Comparison of ENCODE assay signal across 11 cellular contexts in genomic region chr12:62720661-62721330, GRCh38.
DNase-seq lines count a peak whose midpoint lies in the region; TF ChIP-seq lines count a peak whose summit lies in the region.
"Had no signal": no experiment of that assay in that cellular context is flagged by ENCODE, and none has a peak within 500 bp of the region (broad histone marks: within the 10 kb centered on the region; RNA-seq: fewer than 3 reads in every experiment).

No MANE protein-coding gene starts in this region.

- no peak for TF ChIP-seq CTCF in A673 (conservative IDR thresholded peaks at IDR 0.05; ENCODE audit: low read depth, low read length)

- peaks cover 14% of the 10 kb centered on the region for H3K4me1 ChIP-seq in A673 (ENCODE audit: insufficient read depth, low read length, poor library complexity, severe bottlenecking)

- in situ Hi-C loops in KBM-7 (cut with MboI; ENCODE audit: low pct_unique_long_range_greater_than_20kb, low sequenced_read_pairs), result no loop called here

- intact Hi-C loops in A673 (cut with micrococcal nuclease; ENCODE audit: unreplicated experiment), result no loop called here

- CTCF ChIA-PET in A673 (lab: Charles Lee), result no interaction called here

- H3K27ac ChIP-seq in A673 (ENCODE audit: low read depth, low read length, poor library complexity, severe bottlenecking), result no peak overlapping the region
- H3K27ac ChIP-seq: epithelial cell of prostate had no signal

- peak; percentile 9 for DNase-seq in A673 (ENCODE audit: low spot score)
- DNase-seq in NCI-H2029 (lab: John Stamatoyannopoulos, UW), result peak; percentile 65
- DNase-seq in anterior cingulate cortex (lab: John Stamatoyannopoulos, UW), result peak in 30 of 58 donors; percentile 8 to 74 (median 40)
- DNase-seq in kidney glomerular epithelial cell (lab: John Stamatoyannopoulos, UW), result peak; percentile 35
- no peak for DNase-seq in T-helper 2 cell
- DNase-seq in iPS-NIHi11 (ENCODE audit: low spot score), result no peak
- no peak for DNase-seq in KBM-7
- DNase-seq in activated naive CD4-positive, alpha-beta T cell treated with anti-CD3 and anti-CD28 coated beads, Interleukin-2, amount 50 U/mL, for 16 hours, result no peak
- DNase-seq: AML-193, Karpas-422 had no signal

- H3K36me3 ChIP-seq in A673 (ENCODE audit: insufficient read depth, low read length, poor library complexity, severe bottlenecking), result no peaks in the 10 kb centered on the region

- no peak overlapping the region for H3K4me3 ChIP-seq in A673 (ENCODE audit: low read depth, low read length, poor library complexity, severe bottlenecking)

- H3K9me3 ChIP-seq in A673 (ENCODE audit: low read depth, low read length, poor library complexity, severe bottlenecking), result no peaks in the 10 kb centered on the region

- BruUV-seq in A673 (replicated peaks; lab: Mats Ljungman, UMichigan), result no TSS peak

- POLR2A ChIA-PET in A673 (lab: Charles Lee; ENCODE audit: low non-redundant PET), result no interaction called here

- H3K27me3 ChIP-seq in A673 (replicated peaks; ENCODE audit: insufficient read depth, low read depth, low read length, poor library complexity), result no peaks in the 10 kb centered on the region

Comparison
In these comparisons a context has a peak if more than half of its experiments do, and no peak if none do; other contexts are left out.
1. DNase-seq: peak in A673 (single experiment), NCI-H2029 (single experiment), anterior cingulate cortex (30 of 58) and kidney glomerular epithelial cell (single experiment); none in T-helper 2 cell (0 of 5), iPS-NIHi11 (single experiment), KBM-7 (single experiment) and activated naive CD4-positive, alpha-beta T cell treated with anti-CD3 and anti-CD28 coated beads, Interleukin-2, amount 50 U/mL, for 16 hours (single experiment).